In genomic region chr1:113937146-113937545, GRCh38 we compare ENCODE assay signal across 15 cellular contexts. TPM values are rescaled to one million over a fixed set of nuclear protein-coding genes. Genes with fewer than 3 reads are reported as not detected.
DNase-seq lines count a peak whose midpoint lies in the region; ATAC-seq and TF ChIP-seq lines count a peak whose summit lies in the region.
"Had no signal": no experiment of that assay in that cellular context is flagged by ENCODE, and none has a peak within 500 bp of the region (broad histone marks: within the 10 kb centered on the region; RNA-seq: fewer than 3 reads in every experiment).

No MANE protein-coding gene starts in this region.

- peaks cover 52 to 97% (median 91%) of the 10 kb centered on the region in 11 experiments; a peak in 21 of 22 replicates for H4K20me1 ChIP-seq in BLaER1 treated with 17β-estradiol and CSF1 and Interleukin-3, amounts not matched to agents 10 nM and 100 nM

- CTCF ChIA-PET in CD8-positive, alpha-beta T cell (lab: Charles Lee), result interaction anchor here (1.7 kb wide), 1 partner anchor 12 kb away, joined by 4 read pairs; no protein-coding TSS in a partner anchor

- peak overlapping the region in 9 of 11 experiments; percentile 2 to 57 (median 38); a peak in 14 of 22 replicates for H3K4me2 ChIP-seq in BLaER1 treated with 17β-estradiol and CSF1 and Interleukin-3, amounts not matched to agents 10 nM and 100 nM

- H3K9ac ChIP-seq in BLaER1 treated with 17β-estradiol and CSF1 and Interleukin-3, amounts not matched to agents 10 nM and 100 nM, result no peak overlapping the region; a peak in 1 of 22 replicates

- TF ChIP-seq POLR2A in thyroid gland (IDR thresholded peaks at IDR 0.05), result no peak

- POLR2A ChIA-PET in CD8-positive, alpha-beta T cell (lab: Charles Lee), result no interaction called here

- intact Hi-C loops in CD8-positive, alpha-beta T cell (cut with DNase I, micrococcal nuclease), result loop anchor here in 1 of 2 experiments (10.0 kb wide), 2 partner anchors 818 to 1312 kb away; partner anchors contain the start of gene CSDE1
- intact Hi-C loops in thyroid gland (cut with DNase I), result no loop called here

- H3K4me1 Mint-ChIP-seq in CD8-positive, alpha-beta T cell (ENCODE audit: low read depth), result peaks cover 84% of the 10 kb centered on the region
- peaks cover 74% of the 10 kb centered on the region for H3K4me1 Mint-ChIP-seq in T-helper 17 cell
- peaks cover 52 to 76% of the 10 kb centered on the region in 2 donors for H3K4me1 Mint-ChIP-seq in effector memory CD8-positive, alpha-beta T cell (ENCODE audit: low read depth in 2 of 2)

- H3K36me3 Mint-ChIP-seq in CD8-positive, alpha-beta T cell, result peaks cover 53% of the 10 kb centered on the region
- peaks cover 17% of the 10 kb centered on the region for H3K36me3 Mint-ChIP-seq in T-helper 17 cell (ENCODE audit: low read depth)
- H3K36me3 Mint-ChIP-seq in effector memory CD8-positive, alpha-beta T cell (ENCODE audit: insufficient read depth), result peaks cover 61% of the 10 kb centered on the region

- no peak overlapping the region for H3K27ac ChIP-seq in BLaER1 treated with 17β-estradiol and CSF1 and Interleukin-3, amounts not matched to agents 10 nM and 100 nM
- no peak overlapping the region for H3K27ac ChIP-seq in CD8-positive, alpha-beta T cell (ENCODE audit: low read depth, low read length)
- H3K27ac ChIP-seq in thyroid gland, result no peak overlapping the region
- H3K27ac ChIP-seq: psoas muscle had no signal

- H3K36me3 ChIP-seq in BLaER1 treated with 17β-estradiol and CSF1 and Interleukin-3, amounts not matched to agents 10 nM and 100 nM, result peaks cover 15 to 41% (median 28%) of the 10 kb centered on the region in 11 experiments
- H3K36me3 ChIP-seq in CD8-positive, alpha-beta T cell (ENCODE audit: insufficient read depth, low read length), result peaks cover 3% of the 10 kb centered on the region
- H3K36me3 ChIP-seq in thyroid gland (peaks cover 9 to 11% of the 10 kb centered on the region in 2 donors), HAP-1 (replicated peaks) (peaks cover 13% of the 10 kb centered on the region)

- in situ Hi-C loops in HAP-1 (cut with MboI; ENCODE audit: low sequenced_read_pairs), result no loop called here

- H3K4me3 Mint-ChIP-seq in CD8-positive, alpha-beta T cell, result peak overlapping the region; percentile 68
- H3K4me3 Mint-ChIP-seq in T-helper 17 cell, result peak overlapping the region; percentile 77
- H3K4me3 Mint-ChIP-seq in effector memory CD8-positive, alpha-beta T cell, result peak overlapping the region; percentile 48 to 79
- H3K4me3 Mint-ChIP-seq: nephron had no signal

- no peak for ATAC-seq in CD8-positive, alpha-beta T cell
- peak; percentile 17 for ATAC-seq in T-helper 17 cell
- ATAC-seq in effector memory CD8-positive, alpha-beta T cell (replicated peaks), result no peak
- ATAC-seq: psoas muscle had no signal

- no peaks in the 10 kb centered on the region for H3K9me3 Mint-ChIP-seq in CD8-positive, alpha-beta T cell
- H3K9me3 Mint-ChIP-seq in effector memory CD8-positive, alpha-beta T cell, result no peaks in the 10 kb centered on the region
- H3K9me3 Mint-ChIP-seq: nephron had no signal

- peaks cover 55 to 75% (median 67%) of the 10 kb centered on the region in 10 experiments for H3K4me1 ChIP-seq in BLaER1 treated with 17β-estradiol and CSF1 and Interleukin-3, amounts not matched to agents 10 nM and 100 nM
- H3K4me1 ChIP-seq in CD8-positive, alpha-beta T cell (ENCODE audit: insufficient read depth, low read length), result peaks cover 95% of the 10 kb centered on the region
- H3K4me1 ChIP-seq in thyroid gland, result peaks cover 28 to 39% of the 10 kb centered on the region in 2 donors
- H3K4me1 ChIP-seq in HAP-1, result peaks cover 11% of the 10 kb centered on the region

- no peaks in the 10 kb centered on the region for H3K27me3 Mint-ChIP-seq in CD8-positive, alpha-beta T cell (ENCODE audit: low read depth)
- no peaks in the 10 kb centered on the region for H3K27me3 Mint-ChIP-seq in T-helper 17 cell
- H3K27me3 Mint-ChIP-seq in effector memory CD8-positive, alpha-beta T cell, result no peaks in the 10 kb centered on the region

- H3K4me3 ChIP-seq in BLaER1 treated with 17β-estradiol and CSF1 and Interleukin-3, amounts not matched to agents 10 nM and 100 nM, result no peak overlapping the region
- H3K4me3 ChIP-seq in CD8-positive, alpha-beta T cell (ENCODE audit: low read depth, low read length), result no peak overlapping the region
- H3K4me3 ChIP-seq in thyroid gland (replicated peaks in 1 of 3) (no peak overlapping the region), HAP-1 (no peak overlapping the region)
- H3K4me3 ChIP-seq: K562, psoas muscle had no signal

- no peak for TF ChIP-seq CTCF in CD8-positive, alpha-beta T cell (IDR thresholded peaks at IDR 0.05)
- no peak for TF ChIP-seq CTCF in thyroid gland (IDR thresholded peaks at IDR 0.05)

- peak overlapping the region; percentile 86 for H3K27ac Mint-ChIP-seq in CD8-positive, alpha-beta T cell
- peak overlapping the region; percentile 93 for H3K27ac Mint-ChIP-seq in T-helper 17 cell
- H3K27ac Mint-ChIP-seq in effector memory CD8-positive, alpha-beta T cell, result peak overlapping the region; percentile 1 to 87
- H3K27ac Mint-ChIP-seq: nephron had no signal

- WGBS in thyroid gland, 2 donors, result 78 to 85% methylated on average over 1 of the region's 1 CpG

- peaks cover 0 to 11% (median 4%) of the 10 kb centered on the region in 11 experiments; a peak in 11 of 22 replicates for H3K9me3 ChIP-seq in BLaER1 treated with 17β-estradiol and CSF1 and Interleukin-3, amounts not matched to agents 10 nM and 100 nM (replicated peaks in 1 of 11)
- H3K9me3 ChIP-seq in CD8-positive, alpha-beta T cell (ENCODE audit: low read length), result no peaks in the 10 kb centered on the region
- H3K9me3 ChIP-seq in T-helper 17 cell (ENCODE audit: control insufficient read depth, low read length, poor library complexity, severe bottlenecking), result no peaks in the 10 kb centered on the region
- no peaks in the 10 kb centered on the region for H3K9me3 ChIP-seq in thyroid gland
- H3K9me3 ChIP-seq in HAP-1, result no peaks in the 10 kb centered on the region
- H3K9me3 ChIP-seq: psoas muscle had no signal

- no peaks in the 10 kb centered on the region for H3K27me3 ChIP-seq in BLaER1 treated with 17β-estradiol and CSF1 and Interleukin-3, amounts not matched to agents 10 nM and 100 nM
- no peaks in the 10 kb centered on the region for H3K27me3 ChIP-seq in CD8-positive, alpha-beta T cell (ENCODE audit: insufficient read depth, low read length)
- no peaks in the 10 kb centered on the region for H3K27me3 ChIP-seq in thyroid gland
- no peaks in the 10 kb centered on the region for H3K27me3 ChIP-seq in HAP-1 (ENCODE audit: low read depth)

- DNase-seq in CD8-positive, alpha-beta T cell, result no peak
- DNase-seq in T-helper 17 cell, result no peak
- DNase-seq in effector memory CD8-positive, alpha-beta T cell, result no peak
- no peak for DNase-seq in thyroid gland
- no peak for DNase-seq in NCI-H1436 (lab: John Stamatoyannopoulos, UW)
- DNase-seq in HAP-1 (ENCODE audit: low spot score in 2 of 2), result no peak
- DNase-seq: amniotic stem cell; cerebellar nuclear complex; DMS53; psoas muscle; SHP77 treated with DMSO at 0.1 percent for 48 hours; stimulated activated CD4-positive, alpha-beta T cell treated with anti-CD3 and anti-CD28 coated beads, Interleukin-12 subunit alpha, Interleukin-12 subunit beta, amount 100 ng/mL, for 4 hours had no signal

RNA-seq across cellular contexts. Expression of gene HIPK1, which starts 8.0 kb away (rescaled TPM):
- total RNA-seq in CD8-positive, alpha-beta T cell, result 100 to 1,000 TPM; 301 to 312 TPM
- total RNA-seq in T-helper 17 cell (100 to 1,000 TPM; 228 to 253 TPM), thyroid gland (100 to 1,000 TPM in 1 of 4 donors, 10 to 100 TPM in 3; 65.8 to 102 (median 84.7) TPM)

RNA-seq across cellular contexts. Expression of gene DCLRE1B, which starts 32.0 kb away (rescaled TPM):
- total RNA-seq in CD8-positive, alpha-beta T cell, result 1 to 10 TPM; 8.1 to 9.1 TPM
- total RNA-seq in T-helper 17 cell, result 1 to 10 TPM; 5.4 to 7.0 TPM
- total RNA-seq in thyroid gland, result 1 to 10 TPM; 3.2 to 5.0 (median 4.1) TPM

RNA-seq across cellular contexts. Expression of gene AP4B1, which starts 32.5 kb away (rescaled TPM):
- total RNA-seq in CD8-positive, alpha-beta T cell, result 10 to 100 TPM; 63.7 to 67.3 TPM
- total RNA-seq in T-helper 17 cell (10 to 100 TPM; 52.1 to 56.1 TPM), thyroid gland (10 to 100 TPM in 3 of 4 donors, 1 to 10 TPM in 1; 9.7 to 14.8 (median 14.0) TPM)

RNA-seq across cellular contexts. Expression of gene OLFML3, which starts 42.1 kb away (rescaled TPM):
- total RNA-seq in CD8-positive, alpha-beta T cell, result under 1 TPM; 0.49 to 0.67 TPM
- total RNA-seq in T-helper 17 cell (1 to 10 TPM; 1.0 to 1.2 TPM), thyroid gland (10 to 100 TPM; 20.2 to 28.3 (median 24.8) TPM)

RNA-seq across cellular contexts. Expression of gene BCL2L15, which starts 49.8 kb away (rescaled TPM):
- 1 to 10 TPM in 1 of 2 experiments, under 1 TPM in 1; 0.89 to 2.0 TPM for total RNA-seq in CD8-positive, alpha-beta T cell
- total RNA-seq in T-helper 17 cell (1 to 10 TPM; 1.4 to 1.5 TPM), thyroid gland (under 1 TPM; 0.13 to 0.89 (median 0.50) TPM)
